In the genomic region with DNA sequence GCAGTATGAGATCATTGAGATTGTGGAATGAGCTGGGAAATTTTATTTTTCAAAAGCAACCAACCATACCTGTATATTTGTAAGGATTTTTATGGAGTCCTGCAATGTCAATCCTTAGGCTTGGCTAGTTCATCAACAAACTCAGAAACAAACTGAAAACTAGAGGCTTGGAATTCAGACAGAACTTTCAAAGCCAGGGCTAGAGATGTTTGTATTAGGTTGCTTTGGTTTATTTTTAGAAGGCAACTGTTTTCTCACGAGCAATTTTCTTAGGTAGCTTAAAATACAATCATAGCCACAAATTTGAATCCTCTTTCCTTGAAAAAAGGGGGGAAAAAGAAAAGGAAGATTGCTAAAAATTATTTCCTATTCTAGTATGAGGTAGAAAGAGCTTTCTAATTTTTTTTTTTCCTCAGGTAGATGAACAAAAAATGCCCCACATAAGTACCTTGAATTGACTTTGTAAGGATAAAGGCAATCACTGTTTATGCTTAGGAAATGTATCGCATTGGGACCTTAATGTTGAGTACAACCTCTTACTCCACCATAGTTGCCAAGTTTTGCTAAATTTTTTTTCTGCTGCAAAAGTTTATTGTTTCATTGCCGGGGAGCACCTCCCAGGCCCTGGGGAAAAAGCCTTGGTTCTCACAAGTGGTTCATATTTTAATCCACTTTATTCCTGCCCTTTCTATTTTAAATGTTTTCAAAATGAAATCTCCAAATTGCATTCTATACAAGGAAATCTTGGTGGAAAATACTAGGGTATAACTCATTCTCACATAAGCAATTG, we compare ENCODE assay signal across 17 cellular contexts. TPM values are rescaled to one million over a fixed set of nuclear protein-coding genes. Genes with fewer than 3 reads are reported as not detected.
A peak's percentile ranks its signal among the peaks of the same experiment; 100 is the strongest.
DNase-seq lines count a peak whose midpoint lies in the region; TF ChIP-seq lines count a peak whose summit lies in the region.
"Had no signal": no experiment of that assay in that cellular context is flagged by ENCODE, and none has a peak within 500 bp of the region (broad histone marks: within the 10 kb centered on the region; RNA-seq: fewer than 3 reads in every experiment).

No MANE protein-coding gene starts in this region.

- H3K9me3 ChIP-seq in SJSA1 (replicated peaks) (no peaks in the 10 kb centered on the region), tibial artery (no peaks in the 10 kb centered on the region)
- H3K9me3 ChIP-seq: A549, Caco-2 had no signal

- intact Hi-C loops in tibial artery (cut with DNase I; ENCODE audit: low total_unique reads) = no loop called here

- H3K9me3 Mint-ChIP-seq in nephron progenitor cell = peaks cover 12% of the 10 kb centered on the region

- peaks cover 23% of the 10 kb centered on the region for H3K4me1 Mint-ChIP-seq in nephron progenitor cell

- H3K4me3 Mint-ChIP-seq in nephron progenitor cell = no peak overlapping the region
- H3K4me3 Mint-ChIP-seq: CD4-positive, alpha-beta T cell had no signal

- no peaks in the 10 kb centered on the region for H3K36me3 ChIP-seq in SJSA1
- H3K36me3 ChIP-seq in tibial artery = no peaks in the 10 kb centered on the region

- H3K27me3 Mint-ChIP-seq in nephron progenitor cell (ENCODE audit: low read depth, poor library complexity) = peaks cover 6% of the 10 kb centered on the region
- H3K27me3 Mint-ChIP-seq: CD4-positive, alpha-beta T cell had no signal

- H3K4me1 ChIP-seq in SJSA1 (replicated peaks) = peaks cover 30% of the 10 kb centered on the region
- peaks cover 0 to 28% (median 8%) of the 10 kb centered on the region in 4 donors for H3K4me1 ChIP-seq in tibial artery
- H3K4me1 ChIP-seq: A549, Caco-2 had no signal

- H3K27me3 ChIP-seq in SJSA1 (replicated peaks) (no peaks in the 10 kb centered on the region), tibial artery (no peaks in the 10 kb centered on the region)

- DNase-seq in SJSA1 (ENCODE audit: low read depth in 1 of 2, low spot score in 2 of 2) (no peak), coronary artery (ENCODE audit: low spot score) (no peak), nephron progenitor cell (no peak), tibial artery (no peak), epidermal melanocyte (ENCODE audit: insufficient read length, low spot score) (no peak), NAMALWA (ENCODE audit: low spot score) (no peak), retina (no peak)
- DNase-seq: Caco-2; CD4-positive, alpha-beta T cell; GDM1; KBM-7; NCI-H187; NCI-H2107; NCI-H510A; NCI-H774; SHP77 treated with DMSO at 0.1 percent for 48 hours had no signal

- no peak overlapping the region for H3K4me3 ChIP-seq in SJSA1
- no peak overlapping the region for H3K4me3 ChIP-seq in coronary artery
- H3K4me3 ChIP-seq in tibial artery = no peak overlapping the region
- H3K4me3 ChIP-seq: A549 had no signal

- no peaks in the 10 kb centered on the region for H3K36me3 Mint-ChIP-seq in nephron progenitor cell (ENCODE audit: low read depth)

- TF ChIP-seq CTCF in coronary artery (IDR thresholded peaks at IDR 0.05) (no peak), nephron progenitor cell (IDR thresholded peaks at IDR 0.05) (no peak), tibial artery (IDR thresholded peaks at IDR 0.05) (no peak)

- H3K27ac ChIP-seq in SJSA1 (0 out of 2 replicates have a peak overlapping the region, but pooled peaks have one; percentile 2), coronary artery (peak overlapping the region; percentile 14 to 60), tibial artery (peak overlapping the region; percentile 11 to 53)
- H3K27ac ChIP-seq: A549 had no signal

- H3K27ac Mint-ChIP-seq in nephron progenitor cell = peak overlapping the region; percentile 40
- H3K27ac Mint-ChIP-seq: CD4-positive, alpha-beta T cell had no signal

RNA-seq across cellular contexts. Expression of gene UTRN, which starts 52.5 kb away (rescaled TPM):
- 113 and 143 TPM in 2 replicates for total RNA-seq in SJSA1 (2014; rRNA removed; shearing (Covaris generic))
